Comparison of ENCODE assay signal across 1 cellular context in genomic region chr1:206766251-206766856, GRCh38.
TF ChIP-seq lines count a peak whose summit lies in the region.

No MANE protein-coding gene starts in this region.

TF ChIP-seq in K562, 482 proteins besides CTCF, POLR2A, EP300 and RAD21 (continued from another document and continues in another):
- TF ChIP-seq YY1 (IDR thresholded peaks at IDR 0.05; ENCODE audit: borderline replicate concordance in 1 of 3, control insufficient read depth in 1 of 3, extremely low read depth in 1 of 3, insufficient read depth in 3 of 3, insufficient read length in 1 of 3, insufficient replicate concordance in 2 of 3, low read depth in 1 of 3, low read length in 2 of 3) (no peak), ZNF778 (CRISPR knock-in tag; IDR thresholded peaks at IDR 0.05) (no peak), ZNF75A (CRISPR knock-in tag; IDR thresholded peaks at IDR 0.05) (no peak), ZNF263 (CRISPR knock-in tag; IDR thresholded peaks at IDR 0.05; ENCODE audit: borderline replicate concordance) (no peak), SMARCA5 (IDR thresholded peaks at IDR 0.05) (no peak), KAT8 (IDR thresholded peaks at IDR 0.05; ENCODE audit: low read depth) (no peak), ASH1L (IDR thresholded peaks at IDR 0.05; ENCODE audit: borderline replicate concordance, low read depth, partially characterized antibody) (no peak), HMG20B (CRISPR knock-in tag; IDR thresholded peaks at IDR 0.05) (no peak), MCM3 (IDR thresholded peaks at IDR 0.05) (no peak), E2F6 (IDR thresholded peaks at IDR 0.05; ENCODE audit: borderline replicate concordance in 1 of 2, extremely low read depth in 1 of 2, insufficient read depth in 1 of 2, insufficient read length in 1 of 2, low read depth in 1 of 2, low read length in 1 of 2, poor library complexity in 1 of 2, severe bottlenecking in 1 of 2) (peak; percentile 20 to 71), BHLHE40 (IDR thresholded peaks at IDR 0.05; ENCODE audit: low read length) (peak; percentile 84), ETS1 (conservative IDR thresholded peaks at IDR 0.05; ENCODE audit: control insufficient read depth, low read depth, low read length) (no peak), THRB (CRISPR knock-in tag; conservative IDR thresholded peaks at IDR 0.05) (peak; percentile 48; the same call in 1 of the 2 replicates), ZNF174 (CRISPR knock-in tag; IDR thresholded peaks at IDR 0.05) (no peak), CBX2 (IDR thresholded peaks at IDR 0.05; ENCODE audit: insufficient read depth, low read length, poor library complexity, severe bottlenecking) (no peak), ZNF431 (CRISPR knock-in tag; IDR thresholded peaks at IDR 0.05) (no peak), MED1 (CRISPR knock-in tag; IDR thresholded peaks at IDR 0.05; ENCODE audit: borderline replicate concordance) (no peak), DMBX1 (CRISPR knock-in tag; IDR thresholded peaks at IDR 0.05; ENCODE audit: borderline replicate concordance) (no peak), ATF1 (CRISPR knock-in tag; IDR thresholded peaks at IDR 0.05) (no peak), ATF1 (tag; IDR thresholded peaks at IDR 0.05) (no peak), CTCFL (IDR thresholded peaks at IDR 0.05; ENCODE audit: borderline replicate concordance, insufficient read depth, low read depth, low read length, poor library complexity, severe bottlenecking) (no peak), MECOM (CRISPR knock-in tag; IDR thresholded peaks at IDR 0.05) (no peak), CBX1 (IDR thresholded peaks at IDR 0.05; ENCODE audit: low read depth) (no peak), E2F4 (CRISPR knock-in tag; IDR thresholded peaks at IDR 0.05; ENCODE audit: low read depth) (no peak), CCAR2 (IDR thresholded peaks at IDR 0.05; ENCODE audit: low read depth, low read length) (no peak), AFF1 (IDR thresholded peaks at IDR 0.05; ENCODE audit: low read depth in 1 of 2, partially characterized antibody in 2 of 2) (peak in 1 of 2 experiments; percentile 20), SP1 (CRISPR knock-in tag; IDR thresholded peaks at IDR 0.05) (no peak)
- TF ChIP-seq, protein P1, sequence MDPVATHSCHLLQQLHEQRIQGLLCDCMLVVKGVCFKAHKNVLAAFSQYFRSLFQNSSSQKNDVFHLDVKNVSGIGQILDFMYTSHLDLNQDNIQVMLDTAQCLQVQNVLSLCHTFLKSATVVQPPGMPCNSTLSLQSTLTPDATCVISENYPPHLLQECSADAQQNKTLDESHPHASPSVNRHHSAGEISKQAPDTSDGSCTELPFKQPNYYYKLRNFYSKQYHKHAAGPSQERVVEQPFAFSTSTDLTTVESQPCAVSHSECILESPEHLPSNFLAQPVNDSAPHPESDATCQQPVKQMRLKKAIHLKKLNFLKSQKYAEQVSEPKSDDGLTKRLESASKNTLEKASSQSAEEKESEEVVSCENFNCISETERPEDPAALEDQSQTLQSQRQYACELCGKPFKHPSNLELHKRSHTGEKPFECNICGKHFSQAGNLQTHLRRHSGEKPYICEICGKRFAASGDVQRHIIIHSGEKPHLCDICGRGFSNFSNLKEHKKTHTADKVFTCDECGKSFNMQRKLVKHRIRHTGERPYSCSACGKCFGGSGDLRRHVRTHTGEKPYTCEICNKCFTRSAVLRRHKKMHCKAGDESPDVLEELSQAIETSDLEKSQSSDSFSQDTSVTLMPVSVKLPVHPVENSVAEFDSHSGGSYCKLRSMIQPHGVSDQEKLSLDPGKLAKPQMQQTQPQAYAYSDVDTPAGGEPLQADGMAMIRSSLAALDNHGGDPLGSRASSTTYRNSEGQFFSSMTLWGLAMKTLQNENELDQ (CRISPR knock-in tag; IDR thresholded peaks at IDR 0.05; ENCODE audit: borderline replicate concordance) = no peak
- TF ChIP-seq, protein P2, sequence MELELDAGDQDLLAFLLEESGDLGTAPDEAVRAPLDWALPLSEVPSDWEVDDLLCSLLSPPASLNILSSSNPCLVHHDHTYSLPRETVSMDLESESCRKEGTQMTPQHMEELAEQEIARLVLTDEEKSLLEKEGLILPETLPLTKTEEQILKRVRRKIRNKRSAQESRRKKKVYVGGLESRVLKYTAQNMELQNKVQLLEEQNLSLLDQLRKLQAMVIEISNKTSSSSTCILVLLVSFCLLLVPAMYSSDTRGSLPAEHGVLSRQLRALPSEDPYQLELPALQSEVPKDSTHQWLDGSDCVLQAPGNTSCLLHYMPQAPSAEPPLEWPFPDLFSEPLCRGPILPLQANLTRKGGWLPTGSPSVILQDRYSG (tag; conservative IDR thresholded peaks at IDR 0.05; ENCODE audit: low read depth) = no peak
- TF ChIP-seq, protein P3, sequence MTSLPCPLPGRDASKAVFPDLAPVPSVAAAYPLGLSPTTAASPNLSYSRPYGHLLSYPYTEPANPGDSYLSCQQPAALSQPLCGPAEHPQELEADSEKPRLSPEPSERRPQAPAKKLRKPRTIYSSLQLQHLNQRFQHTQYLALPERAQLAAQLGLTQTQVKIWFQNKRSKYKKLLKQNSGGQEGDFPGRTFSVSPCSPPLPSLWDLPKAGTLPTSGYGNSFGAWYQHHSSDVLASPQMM (CRISPR knock-in tag; IDR thresholded peaks at IDR 0.05) = no peak
- TF ChIP-seq, protein P4, sequence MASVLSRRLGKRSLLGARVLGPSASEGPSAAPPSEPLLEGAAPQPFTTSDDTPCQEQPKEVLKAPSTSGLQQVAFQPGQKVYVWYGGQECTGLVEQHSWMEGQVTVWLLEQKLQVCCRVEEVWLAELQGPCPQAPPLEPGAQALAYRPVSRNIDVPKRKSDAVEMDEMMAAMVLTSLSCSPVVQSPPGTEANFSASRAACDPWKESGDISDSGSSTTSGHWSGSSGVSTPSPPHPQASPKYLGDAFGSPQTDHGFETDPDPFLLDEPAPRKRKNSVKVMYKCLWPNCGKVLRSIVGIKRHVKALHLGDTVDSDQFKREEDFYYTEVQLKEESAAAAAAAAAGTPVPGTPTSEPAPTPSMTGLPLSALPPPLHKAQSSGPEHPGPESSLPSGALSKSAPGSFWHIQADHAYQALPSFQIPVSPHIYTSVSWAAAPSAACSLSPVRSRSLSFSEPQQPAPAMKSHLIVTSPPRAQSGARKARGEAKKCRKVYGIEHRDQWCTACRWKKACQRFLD (CRISPR knock-in tag; IDR thresholded peaks at IDR 0.05) = no peak; the same call in 1 of the 2 replicates
- TF ChIP-seq, protein P5, sequence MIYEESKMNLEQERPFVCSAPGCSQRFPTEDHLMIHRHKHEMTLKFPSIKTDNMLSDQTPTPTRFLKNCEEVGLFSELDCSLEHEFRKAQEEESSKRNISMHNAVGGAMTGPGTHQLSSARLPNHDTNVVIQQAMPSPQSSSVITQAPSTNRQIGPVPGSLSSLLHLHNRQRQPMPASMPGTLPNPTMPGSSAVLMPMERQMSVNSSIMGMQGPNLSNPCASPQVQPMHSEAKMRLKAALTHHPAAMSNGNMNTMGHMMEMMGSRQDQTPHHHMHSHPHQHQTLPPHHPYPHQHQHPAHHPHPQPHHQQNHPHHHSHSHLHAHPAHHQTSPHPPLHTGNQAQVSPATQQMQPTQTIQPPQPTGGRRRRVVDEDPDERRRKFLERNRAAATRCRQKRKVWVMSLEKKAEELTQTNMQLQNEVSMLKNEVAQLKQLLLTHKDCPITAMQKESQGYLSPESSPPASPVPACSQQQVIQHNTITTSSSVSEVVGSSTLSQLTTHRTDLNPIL (CRISPR knock-in tag; IDR thresholded peaks at IDR 0.05) = no peak
- TF ChIP-seq, protein P6, sequence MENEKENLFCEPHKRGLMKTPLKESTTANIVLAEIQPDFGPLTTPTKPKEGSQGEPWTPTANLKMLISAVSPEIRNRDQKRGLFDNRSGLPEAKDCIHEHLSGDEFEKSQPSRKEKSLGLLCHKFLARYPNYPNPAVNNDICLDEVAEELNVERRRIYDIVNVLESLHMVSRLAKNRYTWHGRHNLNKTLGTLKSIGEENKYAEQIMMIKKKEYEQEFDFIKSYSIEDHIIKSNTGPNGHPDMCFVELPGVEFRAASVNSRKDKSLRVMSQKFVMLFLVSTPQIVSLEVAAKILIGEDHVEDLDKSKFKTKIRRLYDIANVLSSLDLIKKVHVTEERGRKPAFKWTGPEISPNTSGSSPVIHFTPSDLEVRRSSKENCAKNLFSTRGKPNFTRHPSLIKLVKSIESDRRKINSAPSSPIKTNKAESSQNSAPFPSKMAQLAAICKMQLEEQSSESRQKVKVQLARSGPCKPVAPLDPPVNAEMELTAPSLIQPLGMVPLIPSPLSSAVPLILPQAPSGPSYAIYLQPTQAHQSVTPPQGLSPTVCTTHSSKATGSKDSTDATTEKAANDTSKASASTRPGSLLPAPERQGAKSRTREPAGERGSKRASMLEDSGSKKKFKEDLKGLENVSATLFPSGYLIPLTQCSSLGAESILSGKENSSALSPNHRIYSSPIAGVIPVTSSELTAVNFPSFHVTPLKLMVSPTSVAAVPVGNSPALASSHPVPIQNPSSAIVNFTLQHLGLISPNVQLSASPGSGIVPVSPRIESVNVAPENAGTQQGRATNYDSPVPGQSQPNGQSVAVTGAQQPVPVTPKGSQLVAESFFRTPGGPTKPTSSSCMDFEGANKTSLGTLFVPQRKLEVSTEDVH (IDR thresholded peaks at IDR 0.05; ENCODE audit: low read depth, partially characterized antibody) = peak; percentile 88
- TF ChIP-seq, protein P7, sequence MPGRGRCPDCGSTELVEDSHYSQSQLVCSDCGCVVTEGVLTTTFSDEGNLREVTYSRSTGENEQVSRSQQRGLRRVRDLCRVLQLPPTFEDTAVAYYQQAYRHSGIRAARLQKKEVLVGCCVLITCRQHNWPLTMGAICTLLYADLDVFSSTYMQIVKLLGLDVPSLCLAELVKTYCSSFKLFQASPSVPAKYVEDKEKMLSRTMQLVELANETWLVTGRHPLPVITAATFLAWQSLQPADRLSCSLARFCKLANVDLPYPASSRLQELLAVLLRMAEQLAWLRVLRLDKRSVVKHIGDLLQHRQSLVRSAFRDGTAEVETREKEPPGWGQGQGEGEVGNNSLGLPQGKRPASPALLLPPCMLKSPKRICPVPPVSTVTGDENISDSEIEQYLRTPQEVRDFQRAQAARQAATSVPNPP (IDR thresholded peaks at IDR 0.05; ENCODE audit: borderline replicate concordance, insufficient read depth, insufficient read length) = no peak
